In the genomic region with DNA sequence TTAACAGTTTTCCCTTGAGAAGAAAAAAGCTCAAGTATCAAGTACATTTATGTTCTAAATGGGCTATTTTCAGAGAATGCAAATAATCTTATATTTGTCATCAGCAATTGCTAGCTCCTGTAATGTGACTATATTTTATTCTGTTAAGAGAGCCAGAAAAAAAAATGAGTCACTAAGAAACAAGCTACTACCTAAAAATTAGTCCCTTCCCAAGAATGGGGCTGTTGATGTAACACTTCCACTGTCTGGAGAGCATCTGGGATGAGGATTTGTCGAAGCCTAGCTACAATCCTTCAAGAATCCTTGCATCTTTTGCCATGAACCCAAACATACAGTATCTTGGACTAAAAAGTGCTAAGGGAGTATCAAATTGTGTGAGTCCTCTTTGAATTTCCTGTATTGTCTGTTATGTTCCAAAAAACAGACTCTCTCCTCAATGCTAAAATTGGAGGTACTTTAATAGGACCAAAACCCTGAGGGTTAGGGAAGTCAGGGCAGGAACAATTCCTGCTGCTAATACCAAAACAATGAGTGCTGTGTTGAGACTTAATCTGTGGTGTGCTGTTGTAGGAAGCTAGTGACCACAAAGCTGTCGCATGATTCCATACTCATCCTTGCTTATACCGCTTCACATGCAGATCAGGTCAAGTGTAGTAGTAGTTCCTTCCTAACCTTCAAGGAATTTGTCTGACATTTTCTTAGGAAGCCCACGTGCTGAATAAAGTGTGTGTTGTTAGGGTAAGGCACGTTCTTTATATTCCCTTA, we compare ENCODE assay signal across 22 cellular contexts. TPM values are rescaled to one million over a fixed set of nuclear protein-coding genes. Genes with fewer than 3 reads are reported as not detected.
DNase-seq lines count a peak whose midpoint lies in the region; ATAC-seq and TF ChIP-seq lines count a peak whose summit lies in the region.
"Had no signal": no experiment of that assay in that cellular context is flagged by ENCODE, and none has a peak within 500 bp of the region (broad histone marks: within the 10 kb centered on the region; RNA-seq: fewer than 3 reads in every experiment).

No MANE protein-coding gene starts in this region.

- TF ChIP-seq CTCF in IMR-90 (conservative IDR thresholded peaks at IDR 0.05; ENCODE audit: low read depth, low read length) = no peak

- no peak overlapping the region for H3K14ac ChIP-seq in IMR-90 (replicated peaks; ENCODE audit: low read depth, low read length)

- H2BK120ac ChIP-seq in IMR-90 (ENCODE audit: low read depth, low read length) (no peak overlapping the region), mesendoderm (ENCODE audit: low read depth, low read length) (no peak overlapping the region)

- H3K4me2 ChIP-seq in IMR-90 (ENCODE audit: low read depth, low read length) (no peak overlapping the region), mesendoderm (ENCODE audit: low read length) (no peak overlapping the region)
- H3K4me2 ChIP-seq: smooth muscle cell had no signal

- H3K79me2 ChIP-seq in mesendoderm (ENCODE audit: control insufficient read depth, insufficient read depth, low read length) = no peaks in the 10 kb centered on the region

- H3K27me3 ChIP-seq in IMR-90 (ENCODE audit: control insufficient read depth, insufficient read depth, low read length) (no peaks in the 10 kb centered on the region), mesendoderm (ENCODE audit: insufficient read depth, low read length, poor library complexity) (no peaks in the 10 kb centered on the region)
- H3K27me3 ChIP-seq: heart left ventricle had no signal

- H3K27ac ChIP-seq in IMR-90 (ENCODE audit: insufficient read depth, low read length) (no peak overlapping the region), cingulate gyrus (ENCODE audit: low read depth, low read length) (peak overlapping the region; percentile 57), mesendoderm (ENCODE audit: low read depth, low read length) (no peak overlapping the region)
- H3K27ac ChIP-seq: heart left ventricle had no signal

- in situ Hi-C loops in IMR-90 (cut with MboI; ENCODE audit: low sequenced_read_pairs) = no loop called here

- no peaks in the 10 kb centered on the region for H3K9me1 ChIP-seq in IMR-90 (ENCODE audit: insufficient read depth, low read length)

- no peak overlapping the region for H2AFZ ChIP-seq in IMR-90 (replicated peaks; ENCODE audit: low read length, poor library complexity)

- H3K4me3 ChIP-seq in IMR-90 (ENCODE audit: insufficient read depth, low read depth, low read length) = no peak overlapping the region
- no peak overlapping the region for H3K4me3 ChIP-seq in mesendoderm (ENCODE audit: low read length)
- H3K4me3 ChIP-seq: heart left ventricle, mucosa of descending colon, smooth muscle cell had no signal

- H3K23ac ChIP-seq in IMR-90 (ENCODE audit: low read depth, low read length) (no peak overlapping the region), mesendoderm (ENCODE audit: low read length) (no peak overlapping the region)

- intact Hi-C loops in IMR-90 (cut with micrococcal nuclease) = loop anchor here (10.0 kb wide), 1 partner anchor 283 kb away; no protein-coding TSS in a partner anchor

- H2BK15ac ChIP-seq in IMR-90 (ENCODE audit: low read depth, low read length) (no peak overlapping the region), mesendoderm (replicated peaks; ENCODE audit: low read depth) (no peak overlapping the region)

- dilution Hi-C loops in IMR-90 (cut with HindIII; ENCODE audit: low sequenced_read_pairs, unreplicated experiment) = no loop called here

- H3K9ac ChIP-seq in IMR-90 (ENCODE audit: low read depth, low read length) (no peak overlapping the region), mesendoderm (ENCODE audit: low read length) (no peak overlapping the region)

- no TSS peak for BruUV-seq in IMR-90 (replicated peaks; lab: Mats Ljungman, UMichigan)

- no CpG with 5 or more reads among the region's 5 CpGs for WGBS in IMR-90 (ENCODE audit: extremely low coverage in 2 of 2, insufficient read length in 1 of 2), 2 experiments
- no CpG with 5 or more reads among the region's 5 CpGs for WGBS in mesendoderm (ENCODE audit: extremely low coverage, insufficient coverage, low lambda C conversion rate)

- H4K91ac ChIP-seq in IMR-90 (ENCODE audit: insufficient read depth, low read depth, low read length) = no peak overlapping the region

- H3K79me1 ChIP-seq in IMR-90 (ENCODE audit: low read depth in 1 of 2, low read length in 2 of 2) (no peaks in the 10 kb centered on the region; a peak in 2 of 4 replicates), mesendoderm (ENCODE audit: low read length) (no peaks in the 10 kb centered on the region)

- H3K56ac ChIP-seq in IMR-90 (ENCODE audit: extremely low read depth, insufficient read depth, low read length) (no peak overlapping the region), mesendoderm (ENCODE audit: low read length) (no peak overlapping the region)

- H3K9me3 ChIP-seq in IMR-90 (ENCODE audit: control insufficient read depth, insufficient read depth, low read length) = no peaks in the 10 kb centered on the region
- H3K9me3 ChIP-seq: Caco-2, heart left ventricle, mucosa of descending colon had no signal

- TF ChIP-seq POLR2A in IMR-90 (IDR thresholded peaks at IDR 0.05; ENCODE audit: low read depth, low read length) (no peak), GM18505 (IDR thresholded peaks at IDR 0.05; ENCODE audit: borderline replicate concordance, extremely low read depth, insufficient read depth, insufficient read length) (no peak)

- H2AK5ac ChIP-seq in IMR-90 (ENCODE audit: low read depth, low read length) (no peak overlapping the region), mesendoderm (ENCODE audit: low read length) (no peak overlapping the region)

- H4K5ac ChIP-seq in IMR-90 (ENCODE audit: low read depth, low read length) = no peak overlapping the region
- H4K5ac ChIP-seq in mesendoderm (ENCODE audit: low read length) = no peak overlapping the region

- CTCF ChIA-PET in IMR-90 (lab: Yijun Ruan, JAX) = interaction anchor here (0.6 kb wide), 2 partner anchors 58 to 235 kb away, joined by 4 to 5 read pairs; no protein-coding TSS in a partner anchor

- H3K18ac ChIP-seq in IMR-90 (ENCODE audit: low read depth, low read length) (no peak overlapping the region), mesendoderm (ENCODE audit: low read length) (no peak overlapping the region)

- TF ChIP-seq RAD21 in IMR-90 (IDR thresholded peaks at IDR 0.05; ENCODE audit: low read length) = no peak

- ATAC-seq in IMR-90 (ENCODE audit: low read depth) (no peak), HG03196 (IDR thresholded peaks at IDR 0.05; ENCODE audit: unreplicated experiment) (no peak), GM21576 (IDR thresholded peaks at IDR 0.05; ENCODE audit: unreplicated experiment) (no peak), HG02885 (IDR thresholded peaks at IDR 0.05; ENCODE audit: poor library complexity, unreplicated experiment) (no peak), GM18505 (IDR thresholded peaks at IDR 0.05; ENCODE audit: unreplicated experiment) (no peak)
- ATAC-seq: heart left ventricle; mucosa of descending colon; stimulated activated memory B cell treated with anti-CD40 and anti-IgM and Interleukin-4, amounts not matched to agents 10 μg/mL and 1 μg/mL and 100 μg/mL, for 72 hours had no signal

- H2BK20ac ChIP-seq in IMR-90 (ENCODE audit: low read depth, low read length) = no peak overlapping the region

- no peak overlapping the region for H2AK9ac ChIP-seq in IMR-90 (replicated peaks; ENCODE audit: low read depth, low read length, poor library complexity)

- H4K8ac ChIP-seq in IMR-90 (ENCODE audit: low read depth in 2 of 2, low read length in 2 of 2) (no peak overlapping the region), mesendoderm (ENCODE audit: low read depth, low read length) (peak overlapping the region; percentile 39)

- no peaks in the 10 kb centered on the region for H3K36me3 ChIP-seq in IMR-90 (ENCODE audit: control insufficient read depth, insufficient read depth, low read length)
- H3K36me3 ChIP-seq in mesendoderm (ENCODE audit: control insufficient read depth, insufficient read depth, low read length) = no peaks in the 10 kb centered on the region
- H3K36me3 ChIP-seq: heart left ventricle had no signal

- DNase-seq in AG20443 (ENCODE audit: low spot score) (peak; percentile 22), IMR-90 (peak; percentile 18), mesendoderm (peak; percentile 25)
- DNase-seq: activated B cell treated with CpG ODN at 0.5 μM for 24 hours, aorta, Caco-2, heart left ventricle, kidney, mucosa of descending colon, NCI-H187 treated with DMSO at 0.1 percent for 48 hours, NCI-H69, occipital lobe had no signal

- POLR2A ChIA-PET in IMR-90 (lab: Charles Lee; ENCODE audit: unreplicated experiment) = interaction anchor here (0.6 kb wide), 1 partner anchor 22 kb away, joined by 14 read pairs; no protein-coding TSS in a partner anchor

- no peaks in the 10 kb centered on the region for H4K20me1 ChIP-seq in IMR-90 (ENCODE audit: insufficient read depth, low read length)

- H3K4me1 ChIP-seq in IMR-90 (ENCODE audit: control insufficient read depth, insufficient read depth, low read length) (no peaks in the 10 kb centered on the region), mesendoderm (ENCODE audit: control insufficient read depth, low read depth, low read length) (peaks cover 2% of the 10 kb centered on the region)
- H3K4me1 ChIP-seq: Caco-2 had no signal

- H2BK5ac ChIP-seq in IMR-90 (ENCODE audit: low read depth, low read length, poor library complexity, severe bottlenecking) (no peak overlapping the region), mesendoderm (ENCODE audit: low read length) (no peak overlapping the region)

- H3K4ac ChIP-seq in IMR-90 (ENCODE audit: low read depth, low read length) (no peak overlapping the region), mesendoderm (ENCODE audit: low read depth, low read length) (no peak overlapping the region)

TF ChIP-seq in IMR-90, 13 proteins besides CTCF, POLR2A, EP300 and RAD21 (continues in another document):
- TF ChIP-seq MAZ (IDR thresholded peaks at IDR 0.05; ENCODE audit: borderline replicate concordance, low read depth, low read length) = no peak
- no peak for TF ChIP-seq MXI1 (IDR thresholded peaks at IDR 0.05; ENCODE audit: borderline replicate concordance, low read depth, low read length)
- no peak for TF ChIP-seq BHLHE40 (IDR thresholded peaks at IDR 0.05; ENCODE audit: low read depth, low read length)

RNA-seq across cellular contexts. Expression of gene ZC3H13, which starts 4.9 kb away (rescaled TPM):
- total RNA-seq in IMR-90 (2012; rRNA removed) = 10.8 and 16.1 TPM in 2 replicates
- polyA plus RNA-seq in IMR-90 (2012; rRNA removed) = 6.3 and 7.7 TPM in 2 replicates
- polyA plus RNA-seq in IMR-90 (2012; cell fraction: cytosol; rRNA removed) = 0.99 and 1.5 TPM in 2 replicates
- polyA plus RNA-seq in IMR-90 (2012; cell fraction: nucleus; rRNA removed; ENCODE audit: low replicate concordance) = 1.6 and 8.0 TPM in 2 replicates
- polyA plus RNA-seq in mesendoderm (2013, experiment 1 of 2) = 62.0 TPM
- polyA plus RNA-seq in mesendoderm (2013, experiment 2 of 2) = 60.4 TPM

RNA-seq across cellular contexts. Expression of gene CPB2, which starts 47.4 kb away (rescaled TPM):
- not detected in 2 replicates for total RNA-seq in IMR-90 (2012; rRNA removed)
- not detected in 2 replicates for polyA plus RNA-seq in IMR-90 (2012; rRNA removed)
- not detected in 2 replicates for polyA plus RNA-seq in IMR-90 (2012; cell fraction: cytosol; rRNA removed)
- not detected in 2 replicates for polyA plus RNA-seq in IMR-90 (2012; cell fraction: nucleus; rRNA removed; ENCODE audit: low replicate concordance)
- not detected for polyA plus RNA-seq in mesendoderm (2013, experiment 1 of 2)
- not detected for polyA plus RNA-seq in mesendoderm (2013, experiment 2 of 2)
- total RNA-seq: activated B cell treated with CpG ODN at 0.5 μM for 24 hours; activated CD8-positive, alpha-beta memory T cell treated with anti-CD3 and anti-CD28 coated beads for 36 hours; aorta; epithelial cell of proximal tubule; heart left ventricle; kidney; mucosa of descending colon; occipital lobe; smooth muscle cell; urinary bladder had no signal
- polyA plus RNA-seq: aorta, heart left ventricle had no signal
